ENCODE assay signal across 1 cellular context in the genomic region with DNA sequence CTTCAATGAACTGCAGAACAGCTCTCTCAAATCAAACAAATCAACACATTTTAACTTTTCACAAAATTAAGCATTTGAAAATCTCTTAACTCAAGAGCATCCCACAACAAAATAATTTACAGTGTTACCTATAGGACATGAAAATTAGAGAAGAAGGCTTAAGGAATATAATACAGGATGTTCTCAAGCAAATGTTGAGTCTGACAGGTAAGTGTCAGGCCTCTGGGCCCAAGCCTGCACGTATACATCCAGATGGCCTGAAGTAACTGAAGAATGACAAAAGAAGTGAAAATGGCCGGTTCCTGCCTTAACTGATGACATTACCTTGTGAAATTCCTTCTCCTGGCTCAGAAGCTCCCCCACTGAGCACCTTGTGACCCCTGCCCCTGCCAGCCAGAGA.
TF ChIP-seq lines count a peak whose summit lies in the region.

No MANE protein-coding gene starts in this region.

TF ChIP-seq in WTC11, 78 proteins besides CTCF, POLR2A, EP300 and RAD21:
- 0 out of 2 replicates have a peak, but pooled peaks have one; percentile 24 for TF ChIP-seq SP1 (CRISPR knock-in tag; conservative IDR thresholded peaks at IDR 0.05)
